In the genomic region with DNA sequence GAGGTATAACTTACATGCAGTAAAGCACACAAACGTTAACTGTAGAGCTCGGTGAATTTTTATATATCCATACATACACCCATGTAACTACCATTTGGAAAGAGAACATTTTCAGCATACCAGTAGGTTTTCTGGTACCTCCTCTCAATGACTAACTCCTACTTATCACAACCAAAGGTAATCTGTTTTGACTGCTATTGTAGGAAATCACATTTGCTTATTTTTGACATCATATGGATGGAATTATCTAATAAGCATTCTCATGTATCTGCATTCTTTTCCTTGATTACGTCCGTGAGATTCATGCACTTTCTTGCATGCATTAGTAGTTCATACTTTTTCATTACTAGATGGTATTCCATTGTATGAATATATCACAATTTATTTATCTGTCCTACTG, we compare ENCODE assay signal across 1 cellular context.
TF ChIP-seq lines count a peak whose summit lies in the region.

No MANE protein-coding gene starts in this region.

TF ChIP-seq in IMR-90, 13 proteins besides CTCF, POLR2A, EP300 and RAD21 (continued from another document):
- TF ChIP-seq, protein P1, sequence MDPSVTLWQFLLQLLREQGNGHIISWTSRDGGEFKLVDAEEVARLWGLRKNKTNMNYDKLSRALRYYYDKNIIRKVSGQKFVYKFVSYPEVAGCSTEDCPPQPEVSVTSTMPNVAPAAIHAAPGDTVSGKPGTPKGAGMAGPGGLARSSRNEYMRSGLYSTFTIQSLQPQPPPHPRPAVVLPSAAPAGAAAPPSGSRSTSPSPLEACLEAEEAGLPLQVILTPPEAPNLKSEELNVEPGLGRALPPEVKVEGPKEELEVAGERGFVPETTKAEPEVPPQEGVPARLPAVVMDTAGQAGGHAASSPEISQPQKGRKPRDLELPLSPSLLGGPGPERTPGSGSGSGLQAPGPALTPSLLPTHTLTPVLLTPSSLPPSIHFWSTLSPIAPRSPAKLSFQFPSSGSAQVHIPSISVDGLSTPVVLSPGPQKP (IDR thresholded peaks at IDR 0.05; ENCODE audit: borderline replicate concordance, low read depth, low read length) = no peak
- no peak for TF ChIP-seq FOS (IDR thresholded peaks at IDR 0.05; ENCODE audit: low read depth, low read length)
- no peak for TF ChIP-seq RFX5 (IDR thresholded peaks at IDR 0.05; ENCODE audit: low read depth, low read length)
- no peak for TF ChIP-seq MAFK (IDR thresholded peaks at IDR 0.05; ENCODE audit: low read depth, low read length)
TF ChIP-seq in IMR-90: peak in this region for 0.
